ENCODE assay signal across 22 cellular contexts in genomic region chr3:192885374-192885773, GRCh38. TPM values are rescaled to one million over a fixed set of nuclear protein-coding genes. Genes with fewer than 3 reads are reported as not detected.
DNase-seq lines count a peak whose midpoint lies in the region; ATAC-seq and TF ChIP-seq lines count a peak whose summit lies in the region.
"Had no signal": no experiment of that assay in that cellular context is flagged by ENCODE, and none has a peak within 500 bp of the region (broad histone marks: within the 10 kb centered on the region; RNA-seq: fewer than 3 reads in every experiment).

No MANE protein-coding gene starts in this region.

- no CpG with 5 or more reads among the region's 3 CpGs for WGBS in mesendoderm (ENCODE audit: extremely low coverage, insufficient coverage, low lambda C conversion rate)

- H2BK120ac ChIP-seq in mesendoderm (ENCODE audit: low read depth, low read length) = no peak overlapping the region

- no peak overlapping the region for H3K23ac ChIP-seq in mesendoderm (ENCODE audit: low read length)

- H3K36me3 Mint-ChIP-seq in GM23338 (ENCODE audit: low read depth) (peaks cover 3% of the 10 kb centered on the region; the same call in 2 of the 3 replicates), WTC11 (no peaks in the 10 kb centered on the region; the same call in 1 of the 2 replicates)
- H3K36me3 Mint-ChIP-seq: CD4-positive, alpha-beta memory T cell had no signal

- intact Hi-C loops in A673 (cut with micrococcal nuclease; ENCODE audit: unreplicated experiment) (loop anchor here (2.0 to 5.0 kb wide), 2 partner anchors 31 to 58 kb away; partner anchors contain the start of gene MB21D2), sciatic nerve (cut with DNase I) (no loop called here)

- H3K4me3 ChIP-seq in A673 (ENCODE audit: low read depth, low read length, poor library complexity, severe bottlenecking) (no peak overlapping the region), GM23338 (no peak overlapping the region), mesendoderm (ENCODE audit: low read length) (no peak overlapping the region)
- H3K4me3 ChIP-seq: body of pancreas, GM12878, suprapubic skin had no signal

- H3K4me2 ChIP-seq in GM23338 = no peak overlapping the region
- no peak overlapping the region for H3K4me2 ChIP-seq in mesendoderm (ENCODE audit: low read length)

- no peaks in the 10 kb centered on the region for H3K27me3 ChIP-seq in A673 (replicated peaks; ENCODE audit: insufficient read depth, low read depth, low read length, poor library complexity)
- H3K27me3 ChIP-seq in GM23338 (ENCODE audit: insufficient read depth) = no peaks in the 10 kb centered on the region
- no peaks in the 10 kb centered on the region for H3K27me3 ChIP-seq in mesendoderm (ENCODE audit: insufficient read depth, low read length, poor library complexity)
- H3K27me3 ChIP-seq: body of pancreas, neutrophil, suprapubic skin had no signal

- no peak overlapping the region for H2BK5ac ChIP-seq in mesendoderm (ENCODE audit: low read length)

- H4K8ac ChIP-seq in mesendoderm (ENCODE audit: low read depth, low read length) = no peak overlapping the region

- no peak for DNase-seq in A673 (ENCODE audit: low spot score)
- no peak for DNase-seq in GM23338 (ENCODE audit: low spot score)
- no peak for DNase-seq in WTC11 (ENCODE audit: low spot score)
- no peak for DNase-seq in mesendoderm
- no peak for DNase-seq in sciatic nerve (ENCODE audit: low spot score)
- DNase-seq in ecto neural progenitor cell (ENCODE audit: low spot score) = no peak
- DNase-seq in islet precursor cell = no peak
- DNase-seq in SHP77 (lab: John Stamatoyannopoulos, UW) = no peak
- DNase-seq: activated CD8-positive, alpha-beta T cell treated with anti-CD3 and anti-CD28 coated beads, Interleukin-2, amount 10 ng/mL, durations not matched to agents 7 days and 5 days; activated T-cell treated with anti-CD3 and anti-CD28 coated beads, Interleukin-2, amount 50 U/mL, for 48 hours; body of pancreas; CD4-positive, alpha-beta memory T cell; endodermal cell; Kasumi-1; NCI-H2107; NCI-H510A treated with DMSO at 0.1 percent for 48 hours; NK-92 treated with Interleukin-12 subunit alpha and Interleukin-12 subunit beta, amount 100 ng/mL, for 24 hours; stimulated activated CD4-positive, alpha-beta T cell treated with anti-CD3 and anti-CD28 coated beads, Interleukin-12 subunit alpha, Interleukin-12 subunit beta, amount 100 ng/mL, for 4 hours had no signal

- POLR2A ChIA-PET in A673 (lab: Charles Lee; ENCODE audit: low non-redundant PET) (interaction anchor here (0.6 kb wide), 1 partner anchor 67 kb away, joined by 3 read pairs; no protein-coding TSS in a partner anchor), WTC11 (lab: Charles Lee) (no interaction called here)

- H3K4me1 ChIP-seq in A673 (ENCODE audit: insufficient read depth, low read length, poor library complexity, severe bottlenecking) = peaks cover 72% of the 10 kb centered on the region
- peaks cover 42% of the 10 kb centered on the region for H3K4me1 ChIP-seq in GM23338 (ENCODE audit: insufficient read depth)
- H3K4me1 ChIP-seq in mesendoderm (ENCODE audit: control insufficient read depth, low read depth, low read length) = peaks cover 3% of the 10 kb centered on the region

- CTCF ChIA-PET in A673 (lab: Charles Lee) = interaction anchor here (1.0 kb wide), 1 partner anchor 32 kb away, joined by 3 read pairs; the partner anchor contains the start of gene MB21D2
- CTCF ChIA-PET in WTC11 (lab: Charles Lee) = interaction anchor here (0.7 kb wide), 1 partner anchor 30 kb away, joined by 3 read pairs; no protein-coding TSS in a partner anchor

- H3K4me3 Mint-ChIP-seq in GM23338 = no peak overlapping the region
- H3K4me3 Mint-ChIP-seq in WTC11 = no peak overlapping the region
- H3K4me3 Mint-ChIP-seq: activated CD8-positive, alpha-beta T cell treated with anti-CD3 and anti-CD28 coated beads, Interleukin-2, amount 10 ng/mL, durations not matched to agents 7 days and 5 days; endodermal cell had no signal

- no peak for ATAC-seq in GM23338
- ATAC-seq in WTC11 = no peak
- ATAC-seq in sciatic nerve = no peak
- ATAC-seq: activated CD8-positive, alpha-beta T cell treated with anti-CD3 and anti-CD28 coated beads, Interleukin-2, amount 10 ng/mL, durations not matched to agents 7 days and 5 days; body of pancreas; GM12878; left lobe of liver had no signal

- H3K9me3 ChIP-seq in A673 (ENCODE audit: low read depth, low read length, poor library complexity, severe bottlenecking) = no peaks in the 10 kb centered on the region
- H3K9me3 ChIP-seq: body of pancreas, neutrophil, suprapubic skin had no signal

- peaks cover 8% of the 10 kb centered on the region for H3K79me1 ChIP-seq in mesendoderm (ENCODE audit: low read length)

- no peak overlapping the region for H2AFZ ChIP-seq in GM23338

- H3K18ac ChIP-seq in mesendoderm (ENCODE audit: low read length) = peak overlapping the region; percentile 68

- H3K36me3 ChIP-seq in A673 (ENCODE audit: insufficient read depth, low read length, poor library complexity, severe bottlenecking) = no peaks in the 10 kb centered on the region
- H3K36me3 ChIP-seq in GM23338 (ENCODE audit: insufficient read depth) = no peaks in the 10 kb centered on the region
- no peaks in the 10 kb centered on the region for H3K36me3 ChIP-seq in mesendoderm (ENCODE audit: control insufficient read depth, insufficient read depth, low read length)
- H3K36me3 ChIP-seq: neutrophil, suprapubic skin had no signal

- H3K9me2 ChIP-seq in GM23338 (ENCODE audit: insufficient read depth) = no peaks in the 10 kb centered on the region

- no peak overlapping the region for H3K56ac ChIP-seq in mesendoderm (ENCODE audit: low read length)

- no peaks in the 10 kb centered on the region for H3K27me3 Mint-ChIP-seq in GM23338 (ENCODE audit: insufficient read depth, low read depth, poor library complexity)
- no peaks in the 10 kb centered on the region for H3K27me3 Mint-ChIP-seq in WTC11 (ENCODE audit: low read depth)
- H3K27me3 Mint-ChIP-seq: CD4-positive, alpha-beta memory T cell had no signal

- no peaks in the 10 kb centered on the region; the same call in 1 of the 2 replicates for H4K20me1 ChIP-seq in GM23338 (replicated peaks; ENCODE audit: insufficient read depth)

- no peak overlapping the region for H2BK15ac ChIP-seq in mesendoderm (replicated peaks; ENCODE audit: low read depth)

- H3K79me2 ChIP-seq in GM23338 (replicated peaks; ENCODE audit: insufficient read depth) (no peaks in the 10 kb centered on the region; the same call in none of the 2 replicates), mesendoderm (ENCODE audit: control insufficient read depth, insufficient read depth, low read length) (peaks cover 31% of the 10 kb centered on the region)

- H3K9ac ChIP-seq in mesendoderm (ENCODE audit: low read length) = no peak overlapping the region

- H3K9me3 Mint-ChIP-seq in GM23338 = no peaks in the 10 kb centered on the region
- no peaks in the 10 kb centered on the region for H3K9me3 Mint-ChIP-seq in WTC11
- H3K9me3 Mint-ChIP-seq: CD4-positive, alpha-beta memory T cell; endodermal cell had no signal

- H3K27ac Mint-ChIP-seq in GM23338 = peak overlapping the region; percentile 49
- H3K27ac Mint-ChIP-seq in WTC11 = peak overlapping the region; percentile 44
- H3K27ac Mint-ChIP-seq: activated CD8-positive, alpha-beta T cell treated with anti-CD3 and anti-CD28 coated beads, Interleukin-2, amount 10 ng/mL, durations not matched to agents 7 days and 5 days had no signal

- TF ChIP-seq CTCF in A673 (conservative IDR thresholded peaks at IDR 0.05; ENCODE audit: low read depth, low read length) (no peak), GM23338 (conservative IDR thresholded peaks at IDR 0.05; ENCODE audit: low read depth in 2 of 2) (no peak), WTC11 (IDR thresholded peaks at IDR 0.05) (no peak)

- no peaks in the 10 kb centered on the region for H3F3A ChIP-seq in GM23338 (replicated peaks; ENCODE audit: low read depth)

- H4K5ac ChIP-seq in mesendoderm (ENCODE audit: low read length) = no peak overlapping the region

- peaks cover 58% of the 10 kb centered on the region for H3K4me1 Mint-ChIP-seq in GM23338
- H3K4me1 Mint-ChIP-seq in WTC11 = peaks cover 80% of the 10 kb centered on the region

- H3K4ac ChIP-seq in mesendoderm (ENCODE audit: low read depth, low read length) = no peak overlapping the region

- peak overlapping the region; percentile 70 for H3K27ac ChIP-seq in A673 (ENCODE audit: low read depth, low read length, poor library complexity, severe bottlenecking)
- no peak overlapping the region for H3K27ac ChIP-seq in GM23338 (ENCODE audit: low read depth)
- H3K27ac ChIP-seq in mesendoderm (ENCODE audit: low read depth, low read length) = no peak overlapping the region
- H3K27ac ChIP-seq: body of pancreas, neutrophil, suprapubic skin had no signal

- no peak overlapping the region for H2AK5ac ChIP-seq in mesendoderm (ENCODE audit: low read length)

- no TSS peak for BruUV-seq in A673 (replicated peaks; lab: Mats Ljungman, UMichigan)

TF ChIP-seq in GM23338, 12 proteins besides CTCF, POLR2A, EP300 and RAD21:
- TF ChIP-seq JUNB (IDR thresholded peaks at IDR 0.05; ENCODE audit: unreplicated experiment) (no peak), ZNF114 (CRISPR knock-in tag; IDR thresholded peaks at IDR 0.05) (no peak), POLR2AphosphoS5 (IDR thresholded peaks at IDR 0.05; ENCODE audit: low read depth) (no peak), EZH2 (IDR thresholded peaks at IDR 0.05; ENCODE audit: low read depth, unreplicated experiment) (no peak), STAT1 (IDR thresholded peaks at IDR 0.05; ENCODE audit: unreplicated experiment) (no peak)

TF ChIP-seq in WTC11, 78 proteins besides CTCF, POLR2A, EP300 and RAD21 (continues in another document):
- no peak for TF ChIP-seq GRHL2 (CRISPR knock-in tag; IDR thresholded peaks at IDR 0.05; ENCODE audit: insufficient replicate concordance, severe bottlenecking)
- TF ChIP-seq ZBTB43 (CRISPR knock-in tag; IDR thresholded peaks at IDR 0.05) = no peak
- no peak for TF ChIP-seq SP1 (CRISPR knock-in tag; conservative IDR thresholded peaks at IDR 0.05)
- TF ChIP-seq SOX15 (CRISPR knock-in tag; IDR thresholded peaks at IDR 0.05) = no peak

RNA-seq across cellular contexts. Expression of gene MB21D2, which starts 32.3 kb away (rescaled TPM):
- total RNA-seq in A673 (2021) (6.1 and 8.1 TPM in 2 replicates), WTC11 (2021) (14.0 to 19.7 TPM (median 15.5 TPM) in 3 replicates), sciatic nerve (7.8 TPM)
- total RNA-seq in GM23338 (2014; rRNA removed; shearing (Covaris generic)) = 34.1 and 35.9 TPM in 2 replicates
- 8.1 and 8.6 TPM in 2 replicates for polyA plus RNA-seq in GM23338 (2016; fragmentation: Nextera tagmentation; extraction: Ambion mirVana)
- 19.5 TPM for polyA plus RNA-seq in mesendoderm (2013, experiment 1 of 2)
- polyA plus RNA-seq in mesendoderm (2013, experiment 2 of 2) = 19.5 TPM
